Comparison of ENCODE assay signal across 9 cellular contexts in the genomic region with DNA sequence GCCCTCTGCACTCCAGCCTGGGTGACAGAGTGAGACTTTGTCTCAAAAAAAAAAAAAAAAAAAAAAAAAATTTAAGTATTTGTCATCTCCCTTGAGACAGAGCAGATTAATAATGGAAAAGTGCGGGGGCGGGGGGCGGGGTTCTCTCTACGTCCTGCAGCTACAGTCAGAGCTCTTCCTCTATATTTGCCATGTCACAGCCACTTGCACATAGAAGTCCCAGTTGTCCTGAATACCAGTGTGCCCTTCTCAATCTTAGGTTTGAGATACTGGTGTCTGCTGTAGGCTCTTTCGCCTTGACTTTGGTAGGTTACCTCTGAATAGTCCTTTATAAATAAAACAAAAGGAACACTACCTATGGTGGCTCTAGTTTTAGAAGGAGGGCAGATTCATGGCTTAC.
DNase-seq lines count a peak whose midpoint lies in the region; ATAC-seq and TF ChIP-seq lines count a peak whose summit lies in the region.
"Had no signal": no experiment of that assay in that cellular context is flagged by ENCODE, and none has a peak within 500 bp of the region (broad histone marks: within the 10 kb centered on the region; RNA-seq: fewer than 3 reads in every experiment).

No MANE protein-coding gene starts in this region.

- TF ChIP-seq CTCF in endothelial cell (IDR thresholded peaks at IDR 0.05; ENCODE audit: unreplicated experiment): no peak

- no peaks in the 10 kb centered on the region for H3K9me3 Mint-ChIP-seq in endothelial cell (ENCODE audit: unreplicated experiment)

- H3K27me3 Mint-ChIP-seq in endothelial cell (ENCODE audit: unreplicated experiment): peaks cover 2% of the 10 kb centered on the region

- DNase-seq in Karpas-422: peak; percentile 84
- DNase-seq in endothelial cell (ENCODE audit: low spot score): no peak
- peak; percentile 25 for DNase-seq in renal cortical epithelial cell (ENCODE audit: low read depth)
- DNase-seq in effector CD4-positive, alpha-beta T cell: no peak
- no peak for DNase-seq in ureter (ENCODE audit: low spot score)
- DNase-seq in OCI-M2 (lab: John Stamatoyannopoulos, UW; ENCODE audit: unreplicated experiment): no peak
- DNase-seq in HuH-7.5 (ENCODE audit: low spot score): no peak

- no peak overlapping the region for H3K9ac ChIP-seq in Karpas-422 (ENCODE audit: low read length)

- no peak overlapping the region for H3K27ac Mint-ChIP-seq in endothelial cell (ENCODE audit: unreplicated experiment)

- no peaks in the 10 kb centered on the region for H3K9me2 ChIP-seq in Karpas-422 (replicated peaks; ENCODE audit: insufficient read depth, low read length)

- H3K36me3 ChIP-seq in Karpas-422 (ENCODE audit: insufficient read depth, low read length): no peaks in the 10 kb centered on the region

- no peaks in the 10 kb centered on the region for H3K79me2 ChIP-seq in Karpas-422 (ENCODE audit: low read length)

- no peaks in the 10 kb centered on the region for H3K9me3 ChIP-seq in Karpas-422 (ENCODE audit: low read length)

- peak; percentile 55 for ATAC-seq in GM18870 (IDR thresholded peaks at IDR 0.05; ENCODE audit: unreplicated experiment)

- peak overlapping the region; percentile 41 for H3K4me2 ChIP-seq in Karpas-422 (ENCODE audit: low read depth, low read length, poor library complexity, severe bottlenecking)

- H3K4me3 Mint-ChIP-seq in endothelial cell (ENCODE audit: unreplicated experiment): peak overlapping the region; percentile 38

- H3K4me1 ChIP-seq in Karpas-422 (ENCODE audit: low read length): peaks cover 70% of the 10 kb centered on the region

- no peak overlapping the region for H2AFZ ChIP-seq in Karpas-422 (ENCODE audit: low read length)

- peak overlapping the region; percentile 53 for H3K27ac ChIP-seq in Karpas-422 (ENCODE audit: low read length)
- H3K27ac ChIP-seq: SK-N-MC had no signal

- H3K4me3 ChIP-seq in Karpas-422 (ENCODE audit: low read length): no peak overlapping the region
- H3K4me3 ChIP-seq: SK-N-MC had no signal

- H3K4me1 Mint-ChIP-seq in endothelial cell (ENCODE audit: unreplicated experiment): peaks cover 30% of the 10 kb centered on the region

- no peaks in the 10 kb centered on the region for H4K20me1 ChIP-seq in Karpas-422 (ENCODE audit: insufficient read depth, low read depth, low read length)

- H3K27me3 ChIP-seq in Karpas-422 (ENCODE audit: low read length): no peaks in the 10 kb centered on the region

- H3K36me3 Mint-ChIP-seq in endothelial cell (ENCODE audit: low read depth, unreplicated experiment): no peaks in the 10 kb centered on the region

Comparison
In these comparisons a context has a peak if more than half of its experiments do, and no peak if none do; other contexts are left out.
1. DNase-seq: peak in Karpas-422 (single experiment) and renal cortical epithelial cell (single experiment); none in endothelial cell (single experiment), effector CD4-positive, alpha-beta T cell (single experiment), ureter (single experiment), OCI-M2 (single experiment) and HuH-7.5 (single experiment).